27 cellular contexts compared by ENCODE assay signal in genomic region chr14:41289025-41289424, GRCh38.
"Had no signal": no experiment of that assay in that cellular context is flagged by ENCODE, and none has a peak within 500 bp of the region (broad histone marks: within the 10 kb centered on the region; RNA-seq: fewer than 3 reads in every experiment).

No MANE protein-coding gene starts in this region.

- ATAC-seq: natural killer cell; sciatic nerve; stimulated activated naive CD8-positive, alpha-beta T cell treated with anti-CD3 and anti-CD28 coated beads, Interleukin-15, Interleukin-2, amounts not matched to agents 100 U/mL and 50 U/mL, for 24 hours had no signal

- H3K27me3 Mint-ChIP-seq: naive B cell; progenitor cell of endocrine pancreas; stimulated activated naive B cell treated with anti-CD40 and anti-IgM and Interleukin-4, amounts not matched to agents 10 μg/mL and 1 μg/mL and 100 μg/mL, for 72 hours had no signal

- H3K4me1 Mint-ChIP-seq: mesothelial cell of epicardium; naive B cell; natural killer cell; nephron progenitor cell; neural progenitor cell; stimulated activated naive B cell treated with anti-CD40 and anti-IgM and Interleukin-4, amounts not matched to agents 10 μg/mL and 1 μg/mL and 100 μg/mL, for 72 hours had no signal

- H3K9me3 ChIP-seq: neutrophil, right atrium auricular region, testis, thyroid gland, transverse colon, upper lobe of left lung, vagina had no signal

- H3K9me3 Mint-ChIP-seq: neural progenitor cell had no signal

- H2AFZ ChIP-seq: neural progenitor cell had no signal

- H3K9ac ChIP-seq: neural progenitor cell had no signal

- H3K4me3 ChIP-seq: left ventricle myocardium inferior, lung, neural progenitor cell, right atrium auricular region, skin epidermis, stomach, testis, thyroid gland, transverse colon, upper lobe of left lung, vagina had no signal

- H3K36me3 ChIP-seq: left ventricle myocardium inferior, neural progenitor cell, neutrophil, right atrium auricular region, stomach, thyroid gland, transverse colon, upper lobe of left lung, vagina had no signal

- H3K36me3 Mint-ChIP-seq: naive B cell; neural progenitor cell; stimulated activated naive B cell treated with anti-CD40 and anti-IgM and Interleukin-4, amounts not matched to agents 10 μg/mL and 1 μg/mL and 100 μg/mL, for 72 hours had no signal

- H3K27ac ChIP-seq: left ventricle myocardium inferior, neural progenitor cell, neutrophil, right atrium auricular region, skin epidermis, stomach, testis, thyroid gland, transverse colon, upper lobe of left lung, vagina had no signal

- H3K4me2 ChIP-seq: neural progenitor cell had no signal

- DNase-seq: islet precursor cell; left ventricle myocardium inferior; mesendoderm; naive B cell; natural killer cell; nephron progenitor cell; occipital lobe; stimulated activated CD4-positive, alpha-beta T cell treated with anti-CD3 and anti-CD28 coated beads, Interleukin-12 subunit alpha, Interleukin-12 subunit beta, amount 100 ng/mL, for 4 hours; stimulated activated CD4-positive, alpha-beta T cell treated with anti-CD3 and anti-CD28 coated beads, Interleukin-15, amount 100 ng/mL, for 24 hours; stimulated activated CD4-positive, alpha-beta T cell treated with anti-CD3 and anti-CD28 coated beads, Interleukin-2, amount 100 ng/mL, for 24 hours; stimulated activated CD4-positive, alpha-beta T cell treated with anti-CD3 and anti-CD28 coated beads, Interleukin-4, amount 100 ng/mL, for 1 hour; stimulated activated naive B cell treated with anti-CD40 and anti-IgM and Interleukin-4, amounts not matched to agents 10 μg/mL and 1 μg/mL and 100 μg/mL, for 72 hours; stimulated activated naive CD8-positive, alpha-beta T cell treated with anti-CD3 and anti-CD28 coated beads, Interleukin-15, Interleukin-2, amounts not matched to agents 100 U/mL and 50 U/mL, for 24 hours; stomach; testis; thyroid gland; transverse colon; upper lobe of left lung had no signal

- H3K27me3 ChIP-seq: neural progenitor cell, neutrophil, right atrium auricular region, stomach, testis, thyroid gland, transverse colon, upper lobe of left lung, vagina had no signal

- H3K27ac Mint-ChIP-seq: mesothelial cell of epicardium; naive B cell; natural killer cell; nephron progenitor cell; neural progenitor cell; progenitor cell of endocrine pancreas; stimulated activated naive B cell treated with anti-CD40 and anti-IgM and Interleukin-4, amounts not matched to agents 10 μg/mL and 1 μg/mL and 100 μg/mL, for 72 hours had no signal

- H3K4me1 ChIP-seq: left ventricle myocardium inferior, neural progenitor cell, right atrium auricular region, stomach, testis, thyroid gland, transverse colon, upper lobe of left lung, vagina had no signal

- H3K4me3 Mint-ChIP-seq: mesothelial cell of epicardium; naive B cell; natural killer cell; nephron progenitor cell; neural progenitor cell; stimulated activated naive B cell treated with anti-CD40 and anti-IgM and Interleukin-4, amounts not matched to agents 10 μg/mL and 1 μg/mL and 100 μg/mL, for 72 hours had no signal
